Comparison of ENCODE assay signal across 8 cellular contexts in the genomic region with DNA sequence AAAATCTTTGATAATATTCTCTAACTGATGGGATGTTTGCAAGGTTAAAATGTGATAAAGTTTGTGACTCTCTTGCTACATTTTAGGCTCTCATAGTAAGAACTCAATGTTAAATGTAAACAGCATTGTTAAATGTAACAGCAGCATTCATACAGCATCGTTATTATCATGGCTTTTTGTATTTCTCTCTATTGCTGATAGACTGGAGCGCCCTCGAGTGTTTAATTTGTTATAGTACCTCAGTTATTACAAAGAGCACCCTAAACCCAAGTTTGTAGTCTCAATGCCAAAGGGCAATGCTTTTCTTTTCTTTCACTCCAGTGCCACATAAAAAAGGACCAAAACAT. TPM values are rescaled to one million over a fixed set of nuclear protein-coding genes. Genes with fewer than 3 reads are reported as not detected.
DNase-seq lines count a peak whose midpoint lies in the region; ATAC-seq and TF ChIP-seq lines count a peak whose summit lies in the region.

No MANE protein-coding gene starts in this region.

- no peak overlapping the region for H3K9ac ChIP-seq in mesendoderm (ENCODE audit: low read length)

- DNase-seq in DMS79 treated with DMSO at 0.1 percent for 48 hours (lab: John Stamatoyannopoulos, UW) (peak; percentile 4), DMS79 (lab: John Stamatoyannopoulos, UW) (no peak), NCI-H1092 treated with DMSO at 0.1 percent for 48 hours (lab: John Stamatoyannopoulos, UW) (peak; percentile 69), astrocyte of the cerebellum (ENCODE audit: low read depth) (peak; percentile 16), mesendoderm (peak; percentile 18), lower leg skin (ENCODE audit: low spot score in 2 of 2) (no peak)

- no CpG with 5 or more reads among the region's 3 CpGs for WGBS in mesendoderm (ENCODE audit: extremely low coverage, insufficient coverage, low lambda C conversion rate)
- WGBS in lower leg skin, 2 donors = 12 to 23% methylated on average over 3 of the region's 3 CpGs

- H2AK5ac ChIP-seq in mesendoderm (ENCODE audit: low read length) = no peak overlapping the region

- intact Hi-C loops in lower leg skin (cut with DNase I; ENCODE audit: low total_unique reads) = no loop called here

- no peak for ATAC-seq in HG03159 (IDR thresholded peaks at IDR 0.05; ENCODE audit: unreplicated experiment)
- ATAC-seq in HG02981 (IDR thresholded peaks at IDR 0.05; ENCODE audit: unreplicated experiment) = no peak

- no peak overlapping the region for H3K23ac ChIP-seq in mesendoderm (ENCODE audit: low read length)

- H3K18ac ChIP-seq in mesendoderm (ENCODE audit: low read length) = no peak overlapping the region

- no peak overlapping the region for H2BK15ac ChIP-seq in mesendoderm (replicated peaks; ENCODE audit: low read depth)

- H4K8ac ChIP-seq in mesendoderm (ENCODE audit: low read depth, low read length) = no peak overlapping the region

- H3K79me1 ChIP-seq in mesendoderm (ENCODE audit: low read length) = no peaks in the 10 kb centered on the region

- H4K5ac ChIP-seq in mesendoderm (ENCODE audit: low read length) = no peak overlapping the region

- H3K4me2 ChIP-seq in mesendoderm (ENCODE audit: low read length) = no peak overlapping the region

- H3K27me3 ChIP-seq in mesendoderm (ENCODE audit: insufficient read depth, low read length, poor library complexity) = no peaks in the 10 kb centered on the region

- H3K56ac ChIP-seq in mesendoderm (ENCODE audit: low read length) = no peak overlapping the region

- in situ Hi-C loops in astrocyte of the cerebellum (cut with HindIII; ENCODE audit: low sequenced_read_pairs) = loop anchor here (5.0 to 10.0 kb wide), 2 partner anchors 78 to 336 kb away; no protein-coding TSS in a partner anchor

- H3K4ac ChIP-seq in mesendoderm (ENCODE audit: low read depth, low read length) = no peak overlapping the region

- no peak overlapping the region for H3K27ac ChIP-seq in mesendoderm (ENCODE audit: low read depth, low read length)

- no peaks in the 10 kb centered on the region for H3K36me3 ChIP-seq in mesendoderm (ENCODE audit: control insufficient read depth, insufficient read depth, low read length)

- TF ChIP-seq POLR2A in lower leg skin (IDR thresholded peaks at IDR 0.05) = no peak

- H3K79me2 ChIP-seq in mesendoderm (ENCODE audit: control insufficient read depth, insufficient read depth, low read length) = no peaks in the 10 kb centered on the region

- H2BK120ac ChIP-seq in mesendoderm (ENCODE audit: low read depth, low read length) = no peak overlapping the region

- TF ChIP-seq CTCF in astrocyte of the cerebellum (IDR thresholded peaks at IDR 0.05; ENCODE audit: low read depth, low read length, missing control alignments) (peak; percentile 51), lower leg skin (IDR thresholded peaks at IDR 0.05) (no peak)

- H3K4me1 ChIP-seq in mesendoderm (ENCODE audit: control insufficient read depth, low read depth, low read length) = no peaks in the 10 kb centered on the region

- H2BK5ac ChIP-seq in mesendoderm (ENCODE audit: low read length) = no peak overlapping the region

- H3K4me3 ChIP-seq in astrocyte of the cerebellum (ENCODE audit: low read depth, low read length) (no peak overlapping the region), mesendoderm (ENCODE audit: low read length) (no peak overlapping the region), lower leg skin (ENCODE audit: low read depth, poor library complexity, severe bottlenecking) (no peak overlapping the region)

RNA-seq across cellular contexts. Expression of gene TTPAL, which starts 14.9 kb away (rescaled TPM):
- 9.7 TPM for polyA plus RNA-seq in mesendoderm (2013, experiment 1 of 2)
- 9.1 TPM for polyA plus RNA-seq in mesendoderm (2013, experiment 2 of 2)
- total RNA-seq in lower leg skin = 10 to 100 TPM; 27.1 to 36.8 (median 31.7) TPM

Comparison
In these comparisons a context has a peak if more than half of its experiments do, and no peak if none do; other contexts are left out.
1. DNase-seq: peak in DMS79 treated with DMSO at 0.1 percent for 48 hours (single experiment), NCI-H1092 treated with DMSO at 0.1 percent for 48 hours (single experiment), astrocyte of the cerebellum (single experiment) and mesendoderm (single experiment); none in DMS79 (single experiment) and lower leg skin (0 of 2).